Comparison of ENCODE assay signal across 8 cellular contexts in genomic region chr17:43006639-43007551, GRCh38. TPM values are rescaled to one million over a fixed set of nuclear protein-coding genes. Genes with fewer than 3 reads are reported as not detected.
DNase-seq lines count a peak whose midpoint lies in the region; ATAC-seq, FAIRE-seq and TF ChIP-seq lines count a peak whose summit lies in the region.

IFI35 (plus strand) TSS chr17:43006784; CDS start chr17:43006948, 164 bp downstream.

- H4K20me1 ChIP-seq in HCT116 (ENCODE audit: insufficient read depth), result no peaks in the 10 kb centered on the region
- peaks cover 4% of the 10 kb centered on the region for H4K20me1 ChIP-seq in keratinocyte (ENCODE audit: control insufficient read depth, extremely low read depth, insufficient read depth, low read length)

- H3K9ac ChIP-seq in HCT116 (ENCODE audit: low read length) (peak within 1 kb of the TSS; percentile 70), keratinocyte (ENCODE audit: control insufficient read depth, extremely low read depth, insufficient read depth, low read length) (peak within 1 kb of the TSS; percentile 87)

- no peak for FAIRE-seq in keratinocyte (lab: Jason Lieb, UNC)

- H3K9me2 ChIP-seq in HCT116 (ENCODE audit: insufficient read depth), result no peaks in the 10 kb centered on the region

- no peaks in the 10 kb centered on the region for H3K9me1 ChIP-seq in keratinocyte (ENCODE audit: control insufficient read depth, extremely low read depth, insufficient read depth, low read length)

- peak; percentile 71 for TF ChIP-seq RAD21 in HCT116 (IDR thresholded peaks at IDR 0.05; ENCODE audit: low read depth)

- TF ChIP-seq POLR2A in HCT116 (IDR thresholded peaks at IDR 0.05; ENCODE audit: borderline replicate concordance, extremely low read depth, insufficient read depth, insufficient read length), result no peak

- TF ChIP-seq CTCF in HCT116 (IDR thresholded peaks at IDR 0.05 in 2 of 3, conservative IDR thresholded peaks at IDR 0.05 in 1 of 3; ENCODE audit: borderline replicate concordance in 1 of 3, insufficient read depth in 1 of 3, low read depth in 2 of 3, low read length in 2 of 3) (peak in 2 of 3 experiments; percentile 3 to 28; a peak in 2 of 6 replicates), keratinocyte (optimal IDR thresholded peaks at IDR 0.05 in 1 of 3, IDR thresholded peaks at IDR 0.05 in 1 of 3, conservative IDR thresholded peaks at IDR 0.05 in 1 of 3; ENCODE audit: extremely low read depth in 1 of 3, insufficient read depth in 2 of 3, low read length in 3 of 3) (peak in 2 of 3 experiments; percentile 34 to 53)

- dilution Hi-C loops in keratinocyte (cut with MboI; ENCODE audit: extremely low pct_ligation_motif_present, low sequenced_read_pairs), result no loop called here

- POLR2A ChIA-PET in HCT116 (lab: Charles Lee), result interaction anchor here (0.7 to 4.0 kb wide), 7 partner anchors 9 to 309 kb away, joined by 3 to 38 read pairs (median 3); partner anchors contain the start of genes BECN1, NBR1, RPL27 and VAT1

- H2AFZ ChIP-seq in HCT116 (ENCODE audit: low read depth, low read length, poor library complexity, severe bottlenecking), result no peak within 1 kb of the TSS
- H2AFZ ChIP-seq in keratinocyte (ENCODE audit: control insufficient read depth, low read length), result peak within 1 kb of the TSS; percentile 82

- in situ Hi-C loops in G401 (cut with HindIII; ENCODE audit: low sequenced_read_pairs), result no loop called here

- H3K4me3 ChIP-seq in HCT116 (replicated peaks in 1 of 2; ENCODE audit: low read depth in 1 of 2, low read length in 2 of 2) (peak within 1 kb of the TSS; percentile 48 to 57), keratinocyte (ENCODE audit: control insufficient read depth in 2 of 3, extremely low read depth in 1 of 3, insufficient read depth in 2 of 3, low read depth in 1 of 3, low read length in 3 of 3) (peak within 1 kb of the TSS; percentile 50 to 80 (median 76))

- H3K4me1 ChIP-seq in HCT116 (ENCODE audit: control insufficient read depth in 1 of 2, insufficient read depth in 2 of 2, low read length in 2 of 2) (peaks cover 13 to 75% of the 10 kb centered on the region in 2 experiments; a peak in 3 of 4 replicates), keratinocyte (ENCODE audit: control insufficient read depth, extremely low read depth, insufficient read depth, low read length) (peaks cover 10% of the 10 kb centered on the region)

- ATAC-seq in HCT116 (peak; percentile 69), GM18519 (IDR thresholded peaks at IDR 0.05; ENCODE audit: low FRiP score, unreplicated experiment) (no peak)
- peak; percentile 98 for ATAC-seq in activated CD4-positive, CD25-positive, alpha-beta regulatory T cell treated with anti-CD3 and anti-CD28 coated beads, Interleukin-2, amount 50 U/mL, for 24 hours

- no peaks in the 10 kb centered on the region for H3K9me3 ChIP-seq in HCT116 (ENCODE audit: control insufficient read depth in 1 of 2, insufficient read depth in 1 of 2, low read depth in 1 of 2, low read length in 2 of 2)
- no peaks in the 10 kb centered on the region for H3K9me3 ChIP-seq in keratinocyte (ENCODE audit: control insufficient read depth, low read depth, low read length)

- H3K4me2 ChIP-seq in HCT116 (ENCODE audit: low read length) (peak within 1 kb of the TSS; percentile 77), keratinocyte (ENCODE audit: control insufficient read depth, extremely low read depth, insufficient read depth, low read depth, low read length) (peak within 1 kb of the TSS; percentile 77)

- intact Hi-C loops in HCT116 (cut with micrococcal nuclease), result no loop called here

- RAD21 ChIA-PET in HCT116 (lab: Charles Lee; ENCODE audit: low non-redundant PET in 1 of 2, low total read pairs in 2 of 2, uncharacterized antibody in 2 of 2, unreplicated experiment in 2 of 2), result no interaction called here

- CTCF ChIA-PET in HCT116 (lab: Charles Lee), result interaction anchor here (0.8 to 1.0 kb wide), 2 partner anchors 9 to 477 kb away, joined by 3 to 4 read pairs; partner anchors contain the start of genes DHX8 and RPL27

- BruUV-seq in HCT116 (replicated peaks; lab: Mats Ljungman, UMichigan), result TSS peak; percentile 33

- H3K27me3 ChIP-seq in HCT116 (ENCODE audit: insufficient read depth, low read length), result no peaks in the 10 kb centered on the region
- no peaks in the 10 kb centered on the region for H3K27me3 ChIP-seq in keratinocyte (ENCODE audit: control insufficient read depth, extremely low read depth, insufficient read depth, low read length)

- peak within 1 kb of the TSS; percentile 84 for H3K27ac ChIP-seq in HCT116 (ENCODE audit: low read depth, low read length)
- H3K27ac ChIP-seq in caudate nucleus (ENCODE audit: low read depth, low read length), result peak within 1 kb of the TSS; percentile 83
- peak within 1 kb of the TSS; percentile 80 for H3K27ac ChIP-seq in keratinocyte (ENCODE audit: control insufficient read depth, insufficient read depth, low read length)

- H3K36me3 ChIP-seq in HCT116 (ENCODE audit: control insufficient read depth in 1 of 2, insufficient read depth in 2 of 2, low read length in 2 of 2), result peaks cover 3 to 7% of the 10 kb centered on the region in 2 experiments; a peak in 1 of 4 replicates
- peaks cover 11 to 14% of the 10 kb centered on the region in 2 experiments for H3K36me3 ChIP-seq in keratinocyte (ENCODE audit: control insufficient read depth in 2 of 2, extremely low read depth in 1 of 2, insufficient read depth in 2 of 2, low read length in 2 of 2)

- peak; percentile 47 for DNase-seq in G401 (ENCODE audit: low spot score)
- peak; percentile 42 for DNase-seq in HCT116 (ENCODE audit: low read depth, low spot score)
- DNase-seq in NCI-H2107 treated with DMSO at 0.1 percent for 48 hours (lab: John Stamatoyannopoulos, UW; ENCODE audit: unreplicated experiment), result peak; percentile 41
- peak in 50 of 61 donors; percentile 2 to 72 (median 42) for DNase-seq in caudate nucleus (lab: John Stamatoyannopoulos, UW)
- DNase-seq in keratinocyte (ENCODE audit: low read depth, low spot score), result no peak
- DNase-seq in stimulated activated CD4-positive, alpha-beta T cell treated with anti-CD3 and anti-CD28 coated beads, Interleukin-15, amount 100 ng/mL, for 48 hours (ENCODE audit: low read depth in 2 of 2), result peak; percentile 78 to 82

- H3K79me2 ChIP-seq in HCT116 (ENCODE audit: insufficient read depth, low read length), result peaks cover 5% of the 10 kb centered on the region
- no peaks in the 10 kb centered on the region for H3K79me2 ChIP-seq in keratinocyte (ENCODE audit: control insufficient read depth, insufficient read depth, low read length)

TF ChIP-seq in HCT116, 20 proteins besides CTCF, POLR2A, EP300 and RAD21:
- no peak for TF ChIP-seq YY1 (IDR thresholded peaks at IDR 0.05; ENCODE audit: extremely low read depth, insufficient replicate concordance, low read depth, low read length)
- no peak for TF ChIP-seq CEBPB (IDR thresholded peaks at IDR 0.05; ENCODE audit: low read depth)
- no peak for TF ChIP-seq JUND (IDR thresholded peaks at IDR 0.05)
- no peak; the same call in 1 of the 2 replicates for TF ChIP-seq ELF1 (IDR thresholded peaks at IDR 0.05; ENCODE audit: borderline replicate concordance, low read depth)
- TF ChIP-seq EZH2phosphoT487 (IDR thresholded peaks at IDR 0.05; ENCODE audit: borderline replicate concordance), result no peak
- TF ChIP-seq TCF7L2 (IDR thresholded peaks at IDR 0.05; ENCODE audit: borderline replicate concordance, extremely low read depth, insufficient read depth, insufficient read length), result no peak
- no peak for TF ChIP-seq SP1 (IDR thresholded peaks at IDR 0.05; ENCODE audit: low read depth)
- peak; percentile 69 for TF ChIP-seq MAX (IDR thresholded peaks at IDR 0.05)
- no peak for TF ChIP-seq ZNF274 (IDR thresholded peaks at IDR 0.05; ENCODE audit: low read depth, low read length)
- peak; percentile 86 for TF ChIP-seq POLR2AphosphoS5 (IDR thresholded peaks at IDR 0.05; ENCODE audit: low read depth, low read length)
- TF ChIP-seq SRF (IDR thresholded peaks at IDR 0.05; ENCODE audit: low read depth), result no peak
- TF ChIP-seq, protein P1, sequence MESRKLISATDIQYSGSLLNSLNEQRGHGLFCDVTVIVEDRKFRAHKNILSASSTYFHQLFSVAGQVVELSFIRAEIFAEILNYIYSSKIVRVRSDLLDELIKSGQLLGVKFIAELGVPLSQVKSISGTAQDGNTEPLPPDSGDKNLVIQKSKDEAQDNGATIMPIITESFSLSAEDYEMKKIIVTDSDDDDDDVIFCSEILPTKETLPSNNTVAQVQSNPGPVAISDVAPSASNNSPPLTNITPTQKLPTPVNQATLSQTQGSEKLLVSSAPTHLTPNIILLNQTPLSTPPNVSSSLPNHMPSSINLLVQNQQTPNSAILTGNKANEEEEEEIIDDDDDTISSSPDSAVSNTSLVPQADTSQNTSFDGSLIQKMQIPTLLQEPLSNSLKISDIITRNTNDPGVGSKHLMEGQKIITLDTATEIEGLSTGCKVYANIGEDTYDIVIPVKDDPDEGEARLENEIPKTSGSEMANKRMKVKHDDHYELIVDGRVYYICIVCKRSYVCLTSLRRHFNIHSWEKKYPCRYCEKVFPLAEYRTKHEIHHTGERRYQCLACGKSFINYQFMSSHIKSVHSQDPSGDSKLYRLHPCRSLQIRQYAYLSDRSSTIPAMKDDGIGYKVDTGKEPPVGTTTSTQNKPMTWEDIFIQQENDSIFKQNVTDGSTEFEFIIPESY (IDR thresholded peaks at IDR 0.05; ENCODE audit: extremely low read depth, insufficient replicate concordance, low read length), result peak; percentile 17
- no peak for TF ChIP-seq EZH2 (IDR thresholded peaks at IDR 0.05)
- TF ChIP-seq CBX3 (IDR thresholded peaks at IDR 0.05; ENCODE audit: low read depth), result no peak

RNA-seq across cellular contexts. Expression of gene IFI35, which starts in this region (rescaled TPM):
- 34.8 and 41.6 TPM in 2 replicates for total RNA-seq in G401 (2014; rRNA removed; shearing (Covaris generic))
- 14.8 TPM for total RNA-seq in HCT116 (2021; ENCODE audit: unreplicated experiment)
- 22.9 and 23.5 TPM in 2 replicates for polyA plus RNA-seq in HCT116 (2012)
- polyA plus RNA-seq in keratinocyte, result 22.0 to 34.8 TPM (median 27.6 TPM) in 3 replicates
- not detected for polyA plus RNA-seq in keratinocyte (2011; ENCODE audit: low read depth)
- polyA plus RNA-seq in keratinocyte (2011; cell fraction: cytosol; rRNA removed), result 12.4 and 20.7 TPM in 2 replicates
- 15.2 and 15.8 TPM in 2 replicates for polyA plus RNA-seq in keratinocyte (2011; cell fraction: nucleus; rRNA removed)
- polyA plus RNA-seq in keratinocyte (2012; ENCODE audit: low replicate concordance), result 0.83 and 30.2 TPM in 2 replicates
- polyA minus RNA-seq in keratinocyte, result 16.8 to 37.7 TPM (median 19.3 TPM) in 3 replicates
- 15.0 TPM for polyA minus RNA-seq in keratinocyte (2011; cell fraction: cytosol; rRNA and poly(A)+ RNA removed)
- polyA minus RNA-seq in keratinocyte (2011; cell fraction: nucleus; rRNA and poly(A)+ RNA removed), result 5.3 and 6.4 TPM in 2 replicates
